9 cellular contexts compared by ENCODE assay signal in genomic region chr2:96906719-96907404, GRCh38. TPM values are rescaled to one million over a fixed set of nuclear protein-coding genes. Genes with fewer than 3 reads are reported as not detected.
DNase-seq lines count a peak whose midpoint lies in the region; ATAC-seq and TF ChIP-seq lines count a peak whose summit lies in the region.
"Had no signal": no experiment of that assay in that cellular context is flagged by ENCODE, and none has a peak within 500 bp of the region (broad histone marks: within the 10 kb centered on the region; RNA-seq: fewer than 3 reads in every experiment).

No MANE protein-coding gene starts in this region.

- no peak overlapping the region for H3K27ac ChIP-seq in SK-N-MC
- H3K27ac ChIP-seq in muscle layer of duodenum (ENCODE audit: low read length): peak overlapping the region; percentile 84
- peak overlapping the region; percentile 63 to 85 (median 84) for H3K27ac ChIP-seq in thyroid gland

- DNase-seq in SK-N-MC (ENCODE audit: low read depth, low spot score) (no peak), fibroblast of the conjunctiva (ENCODE audit: low read depth) (peak; percentile 41), thyroid gland (peak in 1 of 2 donors; percentile 22), NCI-H1930 (lab: John Stamatoyannopoulos, UW) (no peak), HFFc6 (no peak)
- no peak for DNase-seq in activated CD8-positive, alpha-beta memory T cell treated with anti-CD3 and anti-CD28 coated beads, Interleukin-2, amount 50 U/mL, for 48 hours
- DNase-seq: NCI-H146 had no signal

- peak overlapping the region; percentile 49 for H3K9ac ChIP-seq in SK-N-MC (ENCODE audit: insufficient read length)

- H3K4me3 ChIP-seq in SK-N-MC (no peak overlapping the region), muscle layer of duodenum (ENCODE audit: low read depth in 1 of 2, low read length in 2 of 2) (peak overlapping the region in 1 of 2 donors; percentile 46), thyroid gland (replicated peaks in 1 of 3) (no peak overlapping the region)

- ATAC-seq in GM21423 (IDR thresholded peaks at IDR 0.05; ENCODE audit: unreplicated experiment): no peak

- H3K4me1 Mint-ChIP-seq in HFFc6 (ENCODE audit: low read depth): no peaks in the 10 kb centered on the region

- no peaks in the 10 kb centered on the region for H3K9me3 ChIP-seq in SK-N-MC (ENCODE audit: low read depth, low read length)
- H3K9me3 ChIP-seq in muscle layer of duodenum (ENCODE audit: control insufficient read depth in 1 of 2, low read length in 2 of 2): no peaks in the 10 kb centered on the region
- H3K9me3 ChIP-seq in thyroid gland: no peaks in the 10 kb centered on the region

- H3K36me3 ChIP-seq in SK-N-MC (ENCODE audit: insufficient read depth, low read length) (no peaks in the 10 kb centered on the region), muscle layer of duodenum (ENCODE audit: control insufficient read depth in 1 of 2, insufficient read depth in 2 of 2, low read length in 2 of 2) (no peaks in the 10 kb centered on the region), thyroid gland (no peaks in the 10 kb centered on the region)

- H3K4me3 Mint-ChIP-seq in HFFc6: no peak overlapping the region

- peaks cover 19% of the 10 kb centered on the region for H3K27me3 Mint-ChIP-seq in HFFc6 (ENCODE audit: insufficient read depth)

- H3K36me3 Mint-ChIP-seq in HFFc6 (ENCODE audit: low read depth): no peaks in the 10 kb centered on the region

- no peak for TF ChIP-seq POLR2A in thyroid gland (IDR thresholded peaks at IDR 0.05)

- H3K4me1 ChIP-seq in muscle layer of duodenum (ENCODE audit: control insufficient read depth in 1 of 2, insufficient read depth in 2 of 2, low read length in 2 of 2): peaks cover 6 to 36% of the 10 kb centered on the region in 2 donors
- H3K4me1 ChIP-seq in thyroid gland: peaks cover 12 to 21% of the 10 kb centered on the region in 2 donors

- H3K27ac Mint-ChIP-seq in HFFc6: no peak overlapping the region

- intact Hi-C loops in thyroid gland (cut with DNase I): loop anchor here (5.0 kb wide), 1 partner anchor 45 kb away; no protein-coding TSS in a partner anchor

- H3K27me3 ChIP-seq in muscle layer of duodenum (ENCODE audit: low read depth, low read length) (no peaks in the 10 kb centered on the region), thyroid gland (no peaks in the 10 kb centered on the region)

- TF ChIP-seq CTCF in thyroid gland (IDR thresholded peaks at IDR 0.05) (no peak), HFFc6 (IDR thresholded peaks at IDR 0.05) (no peak)

- H3K9me3 Mint-ChIP-seq in HFFc6: no peaks in the 10 kb centered on the region

- 60 to 66% methylated on average over 18 to 19 of the region's 19 CpGs for WGBS in thyroid gland, 2 donors

RNA-seq across cellular contexts. Expression of gene SEMA4C, which starts 37.0 kb away (rescaled TPM):
- 10 to 100 TPM; 14.5 to 21.7 (median 19.3) TPM for total RNA-seq in thyroid gland
- 10 to 100 TPM; 11.6 to 13.7 (median 12.7) TPM for total RNA-seq in HFFc6 (2021; fragmentation: NEBNext Ultra II Directional; extraction: Animal tissue kit (Norgen Biotek cat#: 25700))

RNA-seq across cellular contexts. Expression of gene ANKRD39, which starts 49.0 kb away (rescaled TPM):
- total RNA-seq in thyroid gland: 10 to 100 TPM; 11.6 to 25.7 (median 14.1) TPM
- 10 to 100 TPM; 14.7 to 16.3 (median 15.3) TPM for total RNA-seq in HFFc6 (2021; fragmentation: NEBNext Ultra II Directional; extraction: Animal tissue kit (Norgen Biotek cat#: 25700))
